8 cellular contexts compared by ENCODE assay signal in the genomic region with DNA sequence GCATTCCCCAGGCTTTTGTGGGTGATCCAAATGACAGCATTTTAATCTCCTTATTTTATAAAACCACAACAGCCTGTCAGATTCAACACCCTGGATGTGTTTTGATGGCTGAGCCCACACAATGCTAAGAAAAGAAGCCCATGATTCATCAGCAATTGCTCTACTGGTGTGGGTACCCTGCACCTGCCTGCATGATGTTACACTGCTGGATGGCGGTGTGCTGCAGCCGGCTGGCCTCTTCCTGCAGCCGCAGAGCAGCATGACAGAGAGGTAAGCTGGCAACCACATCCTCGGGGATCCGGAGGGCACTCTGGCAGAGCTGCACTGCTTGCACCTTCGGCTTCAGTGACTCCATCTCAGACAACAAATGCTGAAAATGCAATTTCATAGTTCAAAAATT.
DNase-seq lines count a peak whose midpoint lies in the region; ATAC-seq and TF ChIP-seq lines count a peak whose summit lies in the region.

No MANE protein-coding gene starts in this region.

- H3K9ac ChIP-seq in colonic mucosa (ENCODE audit: low read depth in 2 of 2, low read length in 2 of 2), result no peak overlapping the region

- intact Hi-C loops in colonic mucosa (cut with DNase I), result no loop called here

- H3K27me3 ChIP-seq in colonic mucosa, result no peaks in the 10 kb centered on the region

- H3K9me3 ChIP-seq in colonic mucosa, result no peaks in the 10 kb centered on the region

- DNase-seq in NCI-H2107 (lab: John Stamatoyannopoulos, UW) (peak; percentile 45), colonic mucosa (no peak), EL (no peak), COLO668 (lab: John Stamatoyannopoulos, UW; ENCODE audit: unreplicated experiment) (no peak), NCI-H1930 (lab: John Stamatoyannopoulos, UW) (no peak)
- DNase-seq in activated T-helper 1 cell treated with anti-CD3 and anti-CD28 coated beads, Interleukin-2, amount 50 U/mL, for 16 hours (ENCODE audit: low read depth in 1 of 2, low spot score in 1 of 2), result peak; percentile 39 to 42
- peak; percentile 61 to 70 for DNase-seq in stimulated activated CD4-positive, alpha-beta T cell treated with anti-CD3 and anti-CD28 coated beads, Interleukin-15, amount 100 ng/mL, for 48 hours (ENCODE audit: low read depth in 2 of 2)

- peak; percentile 67 for ATAC-seq in GM18498 (IDR thresholded peaks at IDR 0.05; ENCODE audit: unreplicated experiment)

- no peaks in the 10 kb centered on the region for H3K4me1 ChIP-seq in colonic mucosa

- H3K36me3 ChIP-seq in colonic mucosa, result no peaks in the 10 kb centered on the region

- H3K27ac ChIP-seq in colonic mucosa, result no peak overlapping the region

- H3K4me3 ChIP-seq in colonic mucosa, result no peak overlapping the region

- TF ChIP-seq CTCF in colonic mucosa (IDR thresholded peaks at IDR 0.05), result no peak

Comparison
In these comparisons a context has a peak if more than half of its experiments do, and no peak if none do; other contexts are left out.
1. DNase-seq: peak in NCI-H2107 (single experiment), activated T-helper 1 cell treated with anti-CD3 and anti-CD28 coated beads, Interleukin-2, amount 50 U/mL, for 16 hours (2 of 2) and stimulated activated CD4-positive, alpha-beta T cell treated with anti-CD3 and anti-CD28 coated beads, Interleukin-15, amount 100 ng/mL, for 48 hours (2 of 2); none in colonic mucosa (single experiment), EL (single experiment), COLO668 (single experiment) and NCI-H1930 (0 of 2).